Comparison of ENCODE assay signal across 11 cellular contexts in the genomic region with DNA sequence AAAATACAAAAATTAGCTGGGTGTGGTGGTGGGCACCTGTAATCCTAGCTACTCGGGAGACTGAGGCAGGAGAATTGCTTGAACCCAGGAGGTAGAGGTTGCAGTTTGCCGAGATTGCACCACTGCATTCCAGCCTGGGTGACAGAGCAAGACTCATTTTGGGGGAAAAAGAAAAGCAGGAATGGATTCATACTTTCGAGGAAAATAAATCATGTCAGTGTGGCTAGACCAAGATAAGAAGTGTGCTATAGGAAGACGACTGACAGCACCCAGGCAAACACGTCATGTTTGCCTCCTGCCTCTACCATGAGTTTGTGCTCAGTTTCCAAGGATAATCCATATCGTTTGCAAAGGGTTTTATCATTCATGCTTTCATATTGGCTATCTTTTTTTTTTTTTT.
"Had no signal": no experiment of that assay in that cellular context is flagged by ENCODE, and none has a peak within 500 bp of the region (broad histone marks: within the 10 kb centered on the region; RNA-seq: fewer than 3 reads in every experiment).

No MANE protein-coding gene starts in this region.

- H3K36me3 ChIP-seq: HAP-1 had no signal

- FAIRE-seq: H1, H54 had no signal

- H3K4me2 ChIP-seq: GM23338 had no signal

- H3K4me3 ChIP-seq: GM23248, GM23338, HAP-1 had no signal

- H2AFZ ChIP-seq: GM23248, GM23338 had no signal

- H3K27ac ChIP-seq: GM23248 had no signal

- H3K4me1 ChIP-seq: HAP-1 had no signal

- ATAC-seq: GM23338, HCT116 had no signal

- DNase-seq: GM23248, GOT3, H7, H9, HCEC 1CT, HFFc6 had no signal

- H3K9ac ChIP-seq: GM23248 had no signal
